ENCODE assay signal across 7 cellular contexts in the genomic region with DNA sequence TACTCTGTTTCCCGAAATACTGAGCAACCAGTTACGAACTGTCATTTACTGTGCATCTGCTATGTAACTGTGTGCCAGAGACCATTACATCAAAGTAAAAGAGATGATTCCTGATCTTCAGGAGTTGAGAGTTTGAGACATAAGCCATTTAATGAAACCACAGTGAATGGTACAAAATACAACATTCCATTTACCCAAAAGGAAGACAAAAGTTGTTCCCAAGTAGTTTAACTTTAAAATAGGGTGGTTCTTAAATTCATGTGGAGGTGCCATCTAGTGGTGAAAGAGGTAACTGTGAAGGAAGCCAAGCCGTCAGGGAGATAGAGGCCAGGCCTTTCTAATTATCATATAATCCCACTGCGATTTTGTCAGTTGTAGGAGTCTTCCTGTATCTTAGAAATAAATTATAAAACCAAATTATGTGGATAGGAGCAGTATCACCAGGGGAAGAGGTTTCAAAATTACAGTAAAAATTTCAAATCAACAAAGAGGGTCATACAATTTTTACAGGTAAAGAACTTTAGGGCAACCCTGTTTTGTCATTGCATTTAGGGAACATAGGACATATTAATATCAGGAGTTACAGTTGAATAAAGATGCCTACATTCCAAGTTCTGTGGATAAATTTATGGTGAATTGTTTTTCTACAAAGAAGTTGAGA.
DNase-seq lines count a peak whose midpoint lies in the region; ATAC-seq, FAIRE-seq and TF ChIP-seq lines count a peak whose summit lies in the region.

No MANE protein-coding gene starts in this region.

- no peak overlapping the region for H3K4me3 ChIP-seq in HepG2 (replicated peaks in 1 of 3; ENCODE audit: insufficient read depth in 1 of 3, low read depth in 2 of 3, low read length in 3 of 3)

- peak; percentile 78 for DNase-seq in DMS53 (lab: John Stamatoyannopoulos, UW)
- peak; percentile 41 for DNase-seq in HS-5 (ENCODE audit: low read depth)
- DNase-seq in OCI-M1 (lab: John Stamatoyannopoulos, UW), result peak; percentile 81
- peak; percentile 50 for DNase-seq in cerebellum (ENCODE audit: low spot score)
- DNase-seq in HepG2 (ENCODE audit: low spot score), result peak; percentile 57

- no peak for TF ChIP-seq EP300 in HepG2 (IDR thresholded peaks at IDR 0.05; ENCODE audit: low read depth in 2 of 2, low read length in 2 of 2)
- TF ChIP-seq EP300 in HepG2 (CRISPR knock-in tag; IDR thresholded peaks at IDR 0.05; ENCODE audit: borderline replicate concordance), result no peak

- no peak for TF ChIP-seq POLR2A in HepG2 (IDR thresholded peaks at IDR 0.05; ENCODE audit: insufficient read depth in 1 of 2, low read depth in 2 of 2, low read length in 2 of 2)

- H3K4me1 ChIP-seq in HepG2 (ENCODE audit: insufficient read depth, low read length), result no peaks in the 10 kb centered on the region

- H3K79me2 ChIP-seq in HepG2 (ENCODE audit: insufficient read depth, low read length), result no peaks in the 10 kb centered on the region

- CTCF ChIA-PET in HepG2 (lab: Yijun Ruan, JAX; ENCODE audit: low intra/inter-chr PET ratio, low total read pairs), result interaction anchor here (0.9 to 2.7 kb wide), 9 partner anchors 31 to 371 kb away, joined by 3 to 20 read pairs (median 8); partner anchors contain the start of gene EPAS1

- FAIRE-seq in HepG2 (lab: Jason Lieb, UNC), result peak; percentile 76

- TF ChIP-seq RAD21 in HepG2 (CRISPR knock-in tag; IDR thresholded peaks at IDR 0.05), result peak; percentile 75

- 57% methylated on average over 4 of the region's 4 CpGs for WGBS in HepG2 (ENCODE audit: low lambda C conversion rate)

- H3K27ac ChIP-seq in HepG2 (ENCODE audit: extremely low read length, insufficient read depth, low read length), result no peak overlapping the region

- no peak overlapping the region for H3K4me2 ChIP-seq in HepG2 (ENCODE audit: low read depth, low read length)

- no peaks in the 10 kb centered on the region for H3K27me3 ChIP-seq in HepG2 (ENCODE audit: control insufficient read depth in 1 of 2, insufficient read depth in 2 of 2, low read length in 2 of 2)

- H3K36me3 ChIP-seq in HepG2 (replicated peaks in 1 of 2; ENCODE audit: control insufficient read depth in 1 of 2, insufficient read depth in 2 of 2, low read length in 2 of 2), result peaks cover 51 to 85% of the 10 kb centered on the region in 2 experiments

- intact Hi-C loops in HepG2 (cut with micrococcal nuclease; ENCODE audit: unreplicated experiment), result loop anchor here (1.0 to 2.0 kb wide), 4 partner anchors 65 to 372 kb away; no protein-coding TSS in a partner anchor

- no peak overlapping the region for H3K9ac ChIP-seq in HepG2 (ENCODE audit: insufficient read depth, low read depth, low read length)

- TF ChIP-seq CTCF in HepG2 (CRISPR knock-in tag; IDR thresholded peaks at IDR 0.05), result peak; percentile 83

- ATAC-seq in HepG2 (peak; percentile 48), HG03354 (IDR thresholded peaks at IDR 0.05; ENCODE audit: poor library complexity, severe bottlenecking, unreplicated experiment) (no peak), GM21576 (IDR thresholded peaks at IDR 0.05; ENCODE audit: unreplicated experiment) (no peak)

- POLR2A ChIA-PET in HepG2 (lab: Yijun Ruan, JAX), result no interaction called here

- no peak overlapping the region for H2AFZ ChIP-seq in HepG2 (ENCODE audit: low read length)

- H3K9me3 ChIP-seq in HepG2 (ENCODE audit: low read length), result no peaks in the 10 kb centered on the region

- H4K20me1 ChIP-seq in HepG2 (ENCODE audit: insufficient read depth, low read length), result no peaks in the 10 kb centered on the region; the same call in 1 of the 2 replicates

- in situ Hi-C loops in HepG2 (cut with HindIII; ENCODE audit: extremely low pct_ligation_motif_present, low pct_unique_long_range_greater_than_20kb), result loop anchor here (5.0 to 10.0 kb wide), 2 partner anchors 68 to 350 kb away; partner anchors contain the start of gene EPAS1

- BruUV-seq in HepG2 (replicated peaks; lab: Mats Ljungman, UMichigan), result no TSS peak

TF ChIP-seq in HepG2, 621 proteins besides CTCF, POLR2A, EP300 and RAD21 (continues in another document):
- TF ChIP-seq HIC2 (CRISPR knock-in tag; IDR thresholded peaks at IDR 0.05; ENCODE audit: low read depth), result no peak
- TF ChIP-seq ZNF34 (CRISPR knock-in tag; IDR thresholded peaks at IDR 0.05; ENCODE audit: borderline replicate concordance), result no peak
- TF ChIP-seq RCOR2 (CRISPR knock-in tag; IDR thresholded peaks at IDR 0.05), result peak; percentile 31; the same call in 1 of the 2 replicates
- TF ChIP-seq HES4 (CRISPR knock-in tag; IDR thresholded peaks at IDR 0.05; ENCODE audit: borderline replicate concordance), result no peak
- TF ChIP-seq ERF (CRISPR knock-in tag; IDR thresholded peaks at IDR 0.05), result 0 out of 2 replicates have a peak, but pooled peaks have one; percentile 33
- TF ChIP-seq MTA3 (CRISPR knock-in tag; IDR thresholded peaks at IDR 0.05), result no peak
- 0 out of 2 replicates have a peak, but pooled peaks have one; percentile 32 for TF ChIP-seq THRA (CRISPR knock-in tag; IDR thresholded peaks at IDR 0.05; ENCODE audit: borderline replicate concordance)
- 0 out of 2 replicates have a peak, but pooled peaks have one; percentile 10 for TF ChIP-seq PPARG (CRISPR knock-in tag; conservative IDR thresholded peaks at IDR 0.05)
- no peak for TF ChIP-seq KLF15 (CRISPR knock-in tag; IDR thresholded peaks at IDR 0.05; ENCODE audit: borderline replicate concordance)
- TF ChIP-seq, protein P1, sequence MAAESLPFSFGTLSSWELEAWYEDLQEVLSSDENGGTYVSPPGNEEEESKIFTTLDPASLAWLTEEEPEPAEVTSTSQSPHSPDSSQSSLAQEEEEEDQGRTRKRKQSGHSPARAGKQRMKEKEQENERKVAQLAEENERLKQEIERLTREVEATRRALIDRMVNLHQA (CRISPR knock-in tag; IDR thresholded peaks at IDR 0.05), result no peak
- TF ChIP-seq ZNF274 (CRISPR knock-in tag; IDR thresholded peaks at IDR 0.05), result no peak
- TF ChIP-seq ZNF792 (CRISPR knock-in tag; IDR thresholded peaks at IDR 0.05), result 0 out of 2 replicates have a peak, but pooled peaks have one; percentile 55
- no peak for TF ChIP-seq ZSCAN5A (CRISPR knock-in tag; IDR thresholded peaks at IDR 0.05; ENCODE audit: borderline replicate concordance)
- TF ChIP-seq ZNF33B (CRISPR knock-in tag; IDR thresholded peaks at IDR 0.05), result no peak
- no peak for TF ChIP-seq ZNF326 (CRISPR knock-in tag; IDR thresholded peaks at IDR 0.05; ENCODE audit: borderline replicate concordance)
- TF ChIP-seq NAIF1 (CRISPR knock-in tag; IDR thresholded peaks at IDR 0.05; ENCODE audit: borderline replicate concordance), result 0 out of 2 replicates have a peak, but pooled peaks have one; percentile 30
- TF ChIP-seq IRF2 (CRISPR knock-in tag; IDR thresholded peaks at IDR 0.05), result peak; percentile 61; the same call in 1 of the 2 replicates
- TF ChIP-seq ZFP90 (CRISPR knock-in tag; IDR thresholded peaks at IDR 0.05; ENCODE audit: borderline replicate concordance), result no peak
- TF ChIP-seq SAP130 (CRISPR knock-in tag; IDR thresholded peaks at IDR 0.05; ENCODE audit: low read depth), result 0 out of 2 replicates have a peak, but pooled peaks have one; percentile 15
- 0 out of 2 replicates have a peak, but pooled peaks have one; percentile 48 for TF ChIP-seq TGIF2 (CRISPR knock-in tag; IDR thresholded peaks at IDR 0.05)
